12 cellular contexts compared by ENCODE assay signal in genomic region chr5:143554194-143554717, GRCh38.
A peak's percentile ranks its signal among the peaks of the same experiment; 100 is the strongest.
DNase-seq lines count a peak whose midpoint lies in the region; TF ChIP-seq lines count a peak whose summit lies in the region.
"Had no signal": no experiment of that assay in that cellular context is flagged by ENCODE, and none has a peak within 500 bp of the region (broad histone marks: within the 10 kb centered on the region; RNA-seq: fewer than 3 reads in every experiment).

No MANE protein-coding gene starts in this region.

- H3K9me3 ChIP-seq in vagina: no peaks in the 10 kb centered on the region

- no peaks in the 10 kb centered on the region for H3K36me3 ChIP-seq in vagina

- H3K4me3 Mint-ChIP-seq in chondrocyte (ENCODE audit: unreplicated experiment): no peak overlapping the region
- no peak overlapping the region for H3K4me3 Mint-ChIP-seq in activated T-helper 2 cell treated with anti-CD3 and anti-CD28 coated beads, Interferon-gamma antibody, Interleukin-2, Interleukin-4, amounts not matched to agents 10 μg/mL and 5 μg/mL and 100 μg/mL, durations not matched to agents 14 hours and 24 hours and 36 hours (ENCODE audit: low read depth)
- H3K4me3 Mint-ChIP-seq: neural crest cell, type B pancreatic cell had no signal

- H3K9me3 Mint-ChIP-seq in chondrocyte (ENCODE audit: low read depth): no peaks in the 10 kb centered on the region
- H3K9me3 Mint-ChIP-seq in activated T-helper 2 cell treated with anti-CD3 and anti-CD28 coated beads, Interferon-gamma antibody, Interleukin-2, Interleukin-4, amounts not matched to agents 10 μg/mL and 5 μg/mL and 100 μg/mL, durations not matched to agents 14 hours and 24 hours and 36 hours: no peaks in the 10 kb centered on the region
- H3K9me3 Mint-ChIP-seq: neural crest cell, type B pancreatic cell had no signal

- peaks cover 24% of the 10 kb centered on the region for H3K4me1 Mint-ChIP-seq in chondrocyte (ENCODE audit: low read depth)
- peaks cover 15% of the 10 kb centered on the region for H3K4me1 Mint-ChIP-seq in activated T-helper 2 cell treated with anti-CD3 and anti-CD28 coated beads, Interferon-gamma antibody, Interleukin-2, Interleukin-4, amounts not matched to agents 10 μg/mL and 5 μg/mL and 100 μg/mL, durations not matched to agents 14 hours and 24 hours and 36 hours (ENCODE audit: low read depth)
- H3K4me1 Mint-ChIP-seq: neural crest cell had no signal

- H3K27me3 ChIP-seq in vagina: no peaks in the 10 kb centered on the region

- no peak for TF ChIP-seq POLR2A in vagina (IDR thresholded peaks at IDR 0.05)

- peak overlapping the region; percentile 73 for H3K27ac Mint-ChIP-seq in chondrocyte (ENCODE audit: unreplicated experiment)
- no peak overlapping the region for H3K27ac Mint-ChIP-seq in activated T-helper 2 cell treated with anti-CD3 and anti-CD28 coated beads, Interferon-gamma antibody, Interleukin-2, Interleukin-4, amounts not matched to agents 10 μg/mL and 5 μg/mL and 100 μg/mL, durations not matched to agents 14 hours and 24 hours and 36 hours
- H3K27ac Mint-ChIP-seq: type B pancreatic cell had no signal

- H3K36me3 Mint-ChIP-seq in chondrocyte (ENCODE audit: low read depth): no peaks in the 10 kb centered on the region
- no peaks in the 10 kb centered on the region for H3K36me3 Mint-ChIP-seq in activated T-helper 2 cell treated with anti-CD3 and anti-CD28 coated beads, Interferon-gamma antibody, Interleukin-2, Interleukin-4, amounts not matched to agents 10 μg/mL and 5 μg/mL and 100 μg/mL, durations not matched to agents 14 hours and 24 hours and 36 hours (ENCODE audit: low read depth)
- H3K36me3 Mint-ChIP-seq: type B pancreatic cell had no signal

- H3K27ac ChIP-seq in vagina: no peak overlapping the region

- H3K27me3 Mint-ChIP-seq in chondrocyte (ENCODE audit: low read depth): no peaks in the 10 kb centered on the region
- H3K27me3 Mint-ChIP-seq in activated T-helper 2 cell treated with anti-CD3 and anti-CD28 coated beads, Interferon-gamma antibody, Interleukin-2, Interleukin-4, amounts not matched to agents 10 μg/mL and 5 μg/mL and 100 μg/mL, durations not matched to agents 14 hours and 24 hours and 36 hours (ENCODE audit: low read depth): peaks cover 2% of the 10 kb centered on the region
- H3K27me3 Mint-ChIP-seq: type B pancreatic cell had no signal

- H3K4me3 ChIP-seq in vagina: no peak overlapping the region

- intact Hi-C loops in activated T-helper 2 cell treated with anti-CD3 and anti-CD28 coated beads, Interferon-gamma antibody, Interleukin-2, Interleukin-4, amounts not matched to agents 10 μg/mL and 5 μg/mL and 100 μg/mL, durations not matched to agents 14 hours and 24 hours and 36 hours (cut with micrococcal nuclease): no loop called here
- intact Hi-C loops in vagina (cut with DNase I): no loop called here

- DNase-seq in GM03348 (ENCODE audit: low spot score): peak; percentile 74
- peak; percentile 80 to 95 for DNase-seq in NOMO-1 (lab: John Stamatoyannopoulos, UW; ENCODE audit: unreplicated experiment in 2 of 2)
- DNase-seq in chondrocyte (ENCODE audit: low spot score): no peak
- peak; percentile 94 for DNase-seq in non-pigmented ciliary epithelial cell (ENCODE audit: low read depth)
- no peak for DNase-seq in activated T-helper 2 cell treated with anti-CD3 and anti-CD28 coated beads, Interferon-gamma antibody, Interleukin-2, Interleukin-4, amounts not matched to agents 10 μg/mL and 5 μg/mL and 100 μg/mL, durations not matched to agents 14 hours and 24 hours and 36 hours (ENCODE audit: low spot score)
- DNase-seq in vagina (ENCODE audit: extremely low spot score in 2 of 2): no peak
- DNase-seq in anterior cingulate cortex (lab: John Stamatoyannopoulos, UW): no peak
- DNase-seq in COLO668 (lab: John Stamatoyannopoulos, UW; ENCODE audit: unreplicated experiment): no peak
- DNase-seq: activated CD4-positive, alpha-beta T cell treated with anti-CD3 and anti-CD28 coated beads, Interleukin-2, amount 50 U/mL, for 4 hours; amygdala had no signal

- no peak for TF ChIP-seq CTCF in chondrocyte (IDR thresholded peaks at IDR 0.05)
- no peak for TF ChIP-seq CTCF in vagina (IDR thresholded peaks at IDR 0.05)

- peaks cover 6% of the 10 kb centered on the region for H3K4me1 ChIP-seq in vagina

Comparison
In these comparisons a context has a peak if more than half of its experiments do, and no peak if none do; other contexts are left out.
1. DNase-seq: peak in GM03348 (single experiment), NOMO-1 (2 of 2) and non-pigmented ciliary epithelial cell (single experiment); none in chondrocyte (single experiment), activated T-helper 2 cell treated with anti-CD3 and anti-CD28 coated beads, Interferon-gamma antibody, Interleukin-2, Interleukin-4, amounts not matched to agents 10 μg/mL and 5 μg/mL and 100 μg/mL, durations not matched to agents 14 hours and 24 hours and 36 hours (single experiment), vagina (0 of 2), anterior cingulate cortex (0 of 58) and COLO668 (single experiment).